ENCODE assay signal across 21 cellular contexts in genomic region chr5:140153255-140153654, GRCh38.
"Had no signal": no experiment of that assay in that cellular context is flagged by ENCODE, and none has a peak within 500 bp of the region (broad histone marks: within the 10 kb centered on the region; RNA-seq: fewer than 3 reads in every experiment).

No MANE protein-coding gene starts in this region.

- H3K4me3 ChIP-seq: heart right ventricle, left lung, lower lobe of right lung, ovary, smooth muscle cell, testis, tibial nerve, upper lobe of right lung, vagina had no signal

- H3K4me2 ChIP-seq: smooth muscle cell had no signal

- H3K9me3 ChIP-seq: heart right ventricle, left lung, lower lobe of right lung, ovary, testis, tibial nerve, upper lobe of right lung, vagina had no signal

- H3K27ac Mint-ChIP-seq: memory B cell; naive B cell; nephron progenitor cell; progenitor cell of endocrine pancreas; stimulated activated naive CD8-positive, alpha-beta T cell treated with anti-CD3 and anti-CD28 coated beads, Interleukin-15, Interleukin-2, amounts not matched to agents 100 ng/mL and 50 ng/mL, for 24 hours had no signal

- FAIRE-seq: endometrium, frontal cortex had no signal

- H3K36me3 ChIP-seq: heart right ventricle, left lung, lower lobe of right lung, ovary, tibial nerve, upper lobe of right lung, vagina had no signal

- H3K4me3 Mint-ChIP-seq: memory B cell; naive B cell; nephron progenitor cell; stimulated activated naive CD8-positive, alpha-beta T cell treated with anti-CD3 and anti-CD28 coated beads, Interleukin-15, Interleukin-2, amounts not matched to agents 100 ng/mL and 50 ng/mL, for 24 hours had no signal

- H3K27me3 Mint-ChIP-seq: memory B cell had no signal

- ATAC-seq: esophagus mucosa, heart right ventricle, left lung, lower lobe of right lung, right cardiac atrium, upper lobe of right lung had no signal

- H3K36me3 Mint-ChIP-seq: memory B cell, naive B cell had no signal

- H3K27me3 ChIP-seq: heart right ventricle, left lung, ovary, testis, tibial nerve, upper lobe of right lung, vagina had no signal

- H3K9me3 Mint-ChIP-seq: memory B cell; naive B cell; nephron progenitor cell; stimulated activated naive CD8-positive, alpha-beta T cell treated with anti-CD3 and anti-CD28 coated beads, Interleukin-15, Interleukin-2, amounts not matched to agents 100 ng/mL and 50 ng/mL, for 24 hours had no signal

- H3K27ac ChIP-seq: heart right ventricle, ovary, testis, tibial nerve, upper lobe of right lung, vagina had no signal

- DNase-seq: effector memory CD4-positive, alpha-beta T cell; islet precursor cell; left lung; lower lobe of right lung; naive B cell; nephron progenitor cell; ovary; right cardiac atrium; stimulated activated CD4-positive, alpha-beta T cell treated with anti-CD3 and anti-CD28 coated beads, Interleukin-2, amount 100 ng/mL, for 48 hours; testis; upper lobe of right lung had no signal
